Comparison of ENCODE assay signal across 8 cellular contexts in the genomic region with DNA sequence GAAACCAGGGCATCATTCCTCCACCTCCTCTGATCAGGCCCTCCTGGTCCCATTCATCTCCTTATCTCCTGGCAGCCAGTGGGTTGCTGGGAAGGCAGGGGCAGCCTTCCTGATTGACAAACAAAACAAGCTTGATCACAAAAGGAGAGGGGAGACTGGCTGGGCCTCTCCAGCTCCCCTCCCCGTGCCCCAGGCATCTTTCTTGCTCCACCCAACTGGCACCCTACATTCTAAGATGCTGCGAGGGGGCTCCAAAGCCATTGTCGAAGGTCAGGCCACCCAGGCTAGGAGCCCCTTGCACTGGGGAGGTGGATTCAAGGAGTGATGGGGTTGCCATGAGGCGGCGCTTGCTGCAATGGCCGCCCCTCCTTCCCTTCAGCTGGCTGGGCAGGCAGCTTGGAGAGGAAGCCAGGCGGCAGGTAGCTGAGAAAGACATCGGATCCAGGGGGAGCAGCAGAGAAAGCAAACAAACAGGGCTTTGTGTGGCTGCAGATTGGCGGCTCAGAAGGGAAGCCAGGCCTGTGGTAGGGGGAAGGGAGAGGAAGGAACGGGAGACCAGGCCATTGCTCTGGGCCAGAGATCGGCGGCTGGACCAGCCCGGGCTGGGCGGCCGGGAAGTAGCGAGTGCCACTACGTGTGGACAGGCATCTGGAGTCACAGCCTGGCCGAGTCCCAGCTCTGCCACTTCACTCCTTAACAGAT. TPM values are rescaled to one million over a fixed set of nuclear protein-coding genes. Genes with fewer than 3 reads are reported as not detected.
DNase-seq lines count a peak whose midpoint lies in the region; ATAC-seq, FAIRE-seq and TF ChIP-seq lines count a peak whose summit lies in the region.

No MANE protein-coding gene starts in this region.

- peaks cover 0 to 6% of the 10 kb centered on the region in 2 experiments for H4K20me1 ChIP-seq in H1 (replicated peaks in 1 of 2; ENCODE audit: control insufficient read depth in 1 of 2, insufficient read depth in 2 of 2, low read length in 2 of 2)

- DNase-seq in CD1c-positive myeloid dendritic cell (ENCODE audit: extremely low spot score) (peak; percentile 45), RPMI7951 (ENCODE audit: low read depth) (peak; percentile 58), H1 (ENCODE audit: low read depth in 1 of 2, low spot score in 2 of 2) (no peak), NCI-H226 (no peak)
- no peak for DNase-seq in effector CD8-positive, alpha-beta T cell (lab: John Stamatoyannopoulos, UW)

- H3K18ac ChIP-seq in H1 (ENCODE audit: extremely low read depth, low read length), result peak overlapping the region; percentile 86

- no peak for ATAC-seq in GM18505 (IDR thresholded peaks at IDR 0.05; ENCODE audit: unreplicated experiment)

- peaks cover 30% of the 10 kb centered on the region for H3K4me1 ChIP-seq in HUES64 (ENCODE audit: insufficient read depth, low read length)
- peaks cover 0 to 28% (median 27%) of the 10 kb centered on the region in 4 experiments; a peak in 6 of 7 replicates for H3K4me1 ChIP-seq in H1 (replicated peaks in 1 of 4; ENCODE audit: control insufficient read depth in 3 of 4, insufficient read depth in 4 of 4, low read length in 3 of 4)
- H3K4me1 ChIP-seq in muscle layer of colon (ENCODE audit: insufficient read depth, low read length), result peaks cover 49% of the 10 kb centered on the region

- no peaks in the 10 kb centered on the region for H3K79me1 ChIP-seq in H1 (ENCODE audit: low read depth, low read length)

- TF ChIP-seq RAD21 in H1 (IDR thresholded peaks at IDR 0.05 in 1 of 2, conservative IDR thresholded peaks at IDR 0.05 in 1 of 2; ENCODE audit: low read depth in 2 of 2, low read length in 2 of 2), result no peak; a peak in 1 of 4 replicates

- TF ChIP-seq POLR2A in H1 (IDR thresholded peaks at IDR 0.05; ENCODE audit: control extremely low read depth in 1 of 2, low read depth in 2 of 2, low read length in 2 of 2), result no peak; a peak in 1 of 3 replicates
- no peak for TF ChIP-seq POLR2A in GM18505 (IDR thresholded peaks at IDR 0.05; ENCODE audit: borderline replicate concordance, extremely low read depth, insufficient read depth, insufficient read length)

- CTCF ChIA-PET in H1 (lab: Charles Lee; ENCODE audit: partially characterized antibody), result interaction anchor here (0.7 to 4.9 kb wide), 16 partner anchors 10 to 177 kb away, joined by 3 to 23 read pairs (median 3); a partner anchor contains a TSS

- H2BK20ac ChIP-seq in H1 (ENCODE audit: low read length), result peak overlapping the region; percentile 95

- H3K9me3 ChIP-seq in HUES64 (ENCODE audit: insufficient read depth, low read depth, low read length) (no peaks in the 10 kb centered on the region), H1 (ENCODE audit: insufficient read depth in 2 of 2, low read depth in 1 of 2, low read length in 1 of 2) (no peaks in the 10 kb centered on the region), muscle layer of colon (ENCODE audit: low read length) (no peaks in the 10 kb centered on the region)

- peak overlapping the region; percentile 95 for H2BK15ac ChIP-seq in H1 (ENCODE audit: low read length)

- H3K23ac ChIP-seq in H1 (ENCODE audit: insufficient read length), result no peak overlapping the region

- H3K56ac ChIP-seq in H1 (replicated peaks; ENCODE audit: insufficient read length, low read depth, low read length), result peak overlapping the region; percentile 24

- peak overlapping the region; percentile 84 for H2BK120ac ChIP-seq in H1 (replicated peaks; ENCODE audit: low read depth, low read length)

- H3K4ac ChIP-seq in H1 (replicated peaks; ENCODE audit: insufficient read length, low read depth, low read length), result peak overlapping the region; percentile 96

- H3K27ac ChIP-seq in HUES64 (ENCODE audit: low read depth, low read length) (peak overlapping the region; percentile 72), H1 (ENCODE audit: low read depth, low read length) (peak overlapping the region; percentile 60), muscle layer of colon (ENCODE audit: low read depth, low read length) (peak overlapping the region; percentile 87)

- no peak overlapping the region; the same call in 1 of the 2 replicates for H2AFZ ChIP-seq in H1 (ENCODE audit: low read length)

- TF ChIP-seq CTCF in H1 (IDR thresholded peaks at IDR 0.05; ENCODE audit: control extremely low read depth in 1 of 3, insufficient read depth in 1 of 3, low read depth in 1 of 3, low read length in 3 of 3), result no peak

- H3K4me3 ChIP-seq in HUES64 (ENCODE audit: low read length), result 0 out of 2 replicates have a peak overlapping the region, but pooled peaks have one; percentile 65
- H3K4me3 ChIP-seq in H1 (ENCODE audit: extremely low read depth in 1 of 4, insufficient read depth in 2 of 4, low read depth in 3 of 4, low read length in 4 of 4), result peak overlapping the region in 2 of 4 experiments; percentile 26 to 59; a peak in 3 of 8 replicates
- H3K4me3 ChIP-seq in muscle layer of colon (ENCODE audit: low read depth in 1 of 2, low read length in 2 of 2), result peak overlapping the region in 1 of 2 donors; percentile 37

- no peaks in the 10 kb centered on the region for H3K79me2 ChIP-seq in H1 (ENCODE audit: control insufficient read depth in 1 of 2, insufficient read depth in 2 of 2, low read length in 2 of 2)

- peak overlapping the region; percentile 51 for H2BK12ac ChIP-seq in H1 (ENCODE audit: low read depth, low read length)

- FAIRE-seq in H1 (lab: Jason Lieb, UNC), result no peak

- H3K14ac ChIP-seq in H1 (ENCODE audit: insufficient read length), result peak overlapping the region; percentile 92

- 28% methylated on average over 17 of the region's 18 CpGs for WGBS in HUES64
- 31% methylated on average over 16 of the region's 18 CpGs; no CpG with 5 or more reads in 1 of the 2 experiments for WGBS in H1 (ENCODE audit: extremely low coverage in 1 of 2, insufficient coverage in 1 of 2, insufficient read length in 1 of 2, insufficient replicate concordance in 2 of 2, low coverage in 1 of 2, low lambda C conversion rate in 2 of 2, missing lambda C conversion rate in 1 of 2), 2 experiments

- H3K36me3 ChIP-seq in HUES64 (ENCODE audit: insufficient read depth, low read length) (no peaks in the 10 kb centered on the region), H1 (ENCODE audit: control insufficient read depth in 2 of 4, insufficient read depth in 4 of 4, low read length in 3 of 4) (no peaks in the 10 kb centered on the region), muscle layer of colon (ENCODE audit: insufficient read depth, low read length) (no peaks in the 10 kb centered on the region)

- H3K23me2 ChIP-seq in H1 (ENCODE audit: low read depth, low read length), result peaks cover 5% of the 10 kb centered on the region; the same call in 1 of the 2 replicates

- H3K9ac ChIP-seq in HUES64 (ENCODE audit: low read depth, low read length) (peak overlapping the region; percentile 34), H1 (replicated peaks in 1 of 4; ENCODE audit: extremely low read depth in 1 of 4, low read depth in 3 of 4, low read length in 3 of 4) (peak overlapping the region in 3 of 4 experiments; percentile 49 to 59 (median 53); a peak in 5 of 7 replicates), muscle layer of colon (ENCODE audit: low read length) (peak overlapping the region; percentile 42)

- TF ChIP-seq EP300 in H1 (IDR thresholded peaks at IDR 0.05; ENCODE audit: borderline replicate concordance in 1 of 2, low read depth in 2 of 2, low read length in 2 of 2), result no peak

- peak overlapping the region; percentile 77 for H4K5ac ChIP-seq in H1 (ENCODE audit: insufficient read length, low read depth, low read length)

- H3K4me2 ChIP-seq in H1 (ENCODE audit: insufficient read depth in 1 of 2, low read depth in 2 of 2, low read length in 2 of 2), result peak overlapping the region; percentile 82

- H3K27me3 ChIP-seq in HUES64 (ENCODE audit: insufficient read depth, low read length), result peaks cover 63% of the 10 kb centered on the region
- peaks cover 22 to 73% (median 55%) of the 10 kb centered on the region in 4 experiments for H3K27me3 ChIP-seq in H1 (replicated peaks in 1 of 4; ENCODE audit: control insufficient read depth in 3 of 4, extremely low read depth in 1 of 4, insufficient read depth in 3 of 4, low read length in 3 of 4)
- no peaks in the 10 kb centered on the region for H3K27me3 ChIP-seq in muscle layer of colon (ENCODE audit: control insufficient read depth in 1 of 2, insufficient read depth in 2 of 2, low read length in 2 of 2)

- peak overlapping the region; percentile 97 for H4K8ac ChIP-seq in H1 (ENCODE audit: extremely low read depth, insufficient read depth, low read length)

- H2AK5ac ChIP-seq in H1 (ENCODE audit: low read depth, low read length), result 0 out of 2 replicates have a peak overlapping the region, but pooled peaks have one; percentile 41

- H4K91ac ChIP-seq in H1 (replicated peaks; ENCODE audit: insufficient read length, low read length), result peak overlapping the region; percentile 99

- peak overlapping the region; percentile 63 for H2BK5ac ChIP-seq in H1 (ENCODE audit: low read depth, low read length)

- POLR2A ChIA-PET in H1 (lab: Charles Lee; ENCODE audit: partially characterized antibody), result interaction anchor here (0.9 to 2.7 kb wide), 8 partner anchors 10 to 143 kb away, joined by 3 to 21 read pairs (median 5); a partner anchor contains a TSS

TF ChIP-seq in H1, 55 proteins besides CTCF, POLR2A, EP300 and RAD21:
- TF ChIP-seq YY1 (IDR thresholded peaks at IDR 0.05; ENCODE audit: low read depth, low read length) (peak; percentile 90), GTF2F1 (IDR thresholded peaks at IDR 0.05; ENCODE audit: borderline replicate concordance, low read depth, low read length) (no peak), EZH2 (IDR thresholded peaks at IDR 0.05; ENCODE audit: low read depth, low read length, severe bottlenecking) (peak; percentile 4)
- TF ChIP-seq, protein P1, sequence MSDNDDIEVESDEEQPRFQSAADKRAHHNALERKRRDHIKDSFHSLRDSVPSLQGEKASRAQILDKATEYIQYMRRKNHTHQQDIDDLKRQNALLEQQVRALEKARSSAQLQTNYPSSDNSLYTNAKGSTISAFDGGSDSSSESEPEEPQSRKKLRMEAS (IDR thresholded peaks at IDR 0.05), result peak; percentile 49; the same call in 1 of the 2 replicates

RNA-seq across cellular contexts. Expression of a gene that starts 12.1 kb away (rescaled TPM):
- polyA plus RNA-seq in HUES64 (2013, experiment 1 of 2), result 4.9 TPM
- polyA plus RNA-seq in HUES64 (2013, experiment 2 of 2), result 8.7 TPM
- total RNA-seq in RPMI7951 (2014; rRNA removed; shearing (Covaris generic)), result 2.8 and 3.2 TPM in 2 replicates
- total RNA-seq in H1 (2021; fragmentation: NEBNext Ultra II Directional; extraction: Animal tissue kit (Norgen Biotek cat#: 25700)), result 0.80 and 1.2 TPM in 2 replicates
- polyA plus RNA-seq in H1 (2011; rRNA removed), result 0.39 and 0.57 TPM in 2 replicates
- 0.45 TPM for polyA plus RNA-seq in H1 (2011; cell fraction: cytosol; rRNA removed)
- 1.5 TPM for polyA plus RNA-seq in H1 (2011; cell fraction: nucleus; rRNA removed)
- polyA plus RNA-seq in H1 (2012, experiment 1 of 2), result 0.89 to 1.6 TPM (median 1.1 TPM) in 4 replicates
- polyA plus RNA-seq in H1 (2012, experiment 2 of 2), result 0.58 TPM
- 0.71 TPM for polyA plus RNA-seq in H1 (2013, experiment 1 of 2)
- polyA plus RNA-seq in H1 (2013, experiment 2 of 2), result 0.57 TPM
- 0.13 and 0.22 TPM in 2 replicates for polyA minus RNA-seq in H1 (2011; rRNA and poly(A)+ RNA removed)
- polyA minus RNA-seq in H1 (2011; cell fraction: cytosol; rRNA and poly(A)+ RNA removed), result 0.73 TPM
- polyA minus RNA-seq in H1 (2011; cell fraction: nucleus; rRNA and poly(A)+ RNA removed), result 1.4 TPM

Comparison
In these comparisons a context has a peak if more than half of its experiments do, and no peak if none do; other contexts are left out.
1. DNase-seq: peak in CD1c-positive myeloid dendritic cell (single experiment) and RPMI7951 (single experiment); none in H1 (0 of 2), NCI-H226 (single experiment) and effector CD8-positive, alpha-beta T cell (single experiment).
2. Peak in every context shown above with its lines, with median percentiles within 50 percentile points of each other: H3K27ac ChIP-seq and H3K9ac ChIP-seq.